8 cellular contexts compared by ENCODE assay signal in genomic region chr7:74365320-74366022, GRCh38.
DNase-seq lines count a peak whose midpoint lies in the region; ATAC-seq and TF ChIP-seq lines count a peak whose summit lies in the region.

No MANE protein-coding gene starts in this region.

- intact Hi-C loops in ovary (cut with DNase I): loop anchor here in 2 of 4 donors (10.0 kb wide), 1 partner anchor 71 kb away; no protein-coding TSS in a partner anchor

- WGBS in ovary, 3 donors: 41 to 52% (median 52%) methylated on average over 10 of the region's 10 CpGs

- H3K4me3 Mint-ChIP-seq in activated T-cell treated with anti-CD3 and anti-CD28 coated beads, Interleukin-2, amount 50 U/mL, for 24 hours: no peak overlapping the region
- H3K4me3 Mint-ChIP-seq in stimulated activated memory B cell treated with anti-CD40 and anti-IgM and Interleukin-4, amounts not matched to agents 10 μg/mL and 1 μg/mL and 100 μg/mL, for 72 hours: no peak overlapping the region

- H3K4me1 ChIP-seq in ovary (ENCODE audit: insufficient read depth): no peaks in the 10 kb centered on the region

- no peaks in the 10 kb centered on the region for H3K4me1 Mint-ChIP-seq in activated T-cell treated with anti-CD3 and anti-CD28 coated beads, Interleukin-2, amount 50 U/mL, for 24 hours (ENCODE audit: low read depth)
- H3K4me1 Mint-ChIP-seq in stimulated activated memory B cell treated with anti-CD40 and anti-IgM and Interleukin-4, amounts not matched to agents 10 μg/mL and 1 μg/mL and 100 μg/mL, for 72 hours: peaks cover 2% of the 10 kb centered on the region

- no peak for TF ChIP-seq POLR2A in ovary (IDR thresholded peaks at IDR 0.05)

- TF ChIP-seq EP300 in ovary (IDR thresholded peaks at IDR 0.05): no peak

- no peaks in the 10 kb centered on the region for H3K27me3 ChIP-seq in ovary

- no peak overlapping the region for H3K27ac Mint-ChIP-seq in activated T-cell treated with anti-CD3 and anti-CD28 coated beads, Interleukin-2, amount 50 U/mL, for 24 hours
- no peak overlapping the region for H3K27ac Mint-ChIP-seq in stimulated activated memory B cell treated with anti-CD40 and anti-IgM and Interleukin-4, amounts not matched to agents 10 μg/mL and 1 μg/mL and 100 μg/mL, for 72 hours

- DNase-seq in HT1080 (ENCODE audit: low read depth) (peak; percentile 49), OCI-M1 (lab: John Stamatoyannopoulos, UW) (peak; percentile 90), fibroblast of pulmonary artery (ENCODE audit: low read depth) (peak; percentile 58), ovary (peak; percentile 39 to 75 (median 54))
- no peak for DNase-seq in activated T-cell treated with anti-CD3 and anti-CD28 coated beads, Interleukin-2, amount 50 U/mL, for 24 hours

- H3K4me3 ChIP-seq in fibroblast of pulmonary artery (replicated peaks; ENCODE audit: low read depth, low read length) (no peak overlapping the region), ovary (no peak overlapping the region)

- H3K9me3 ChIP-seq in ovary: no peaks in the 10 kb centered on the region

- ATAC-seq in activated CD4-positive, CD25-positive, alpha-beta regulatory T cell treated with anti-CD3 and anti-CD28 coated beads, Interleukin-2, amount 50 U/mL, for 24 hours: no peak
- ATAC-seq in GM21723 (IDR thresholded peaks at IDR 0.05; ENCODE audit: unreplicated experiment): no peak
- ATAC-seq in stimulated activated memory B cell treated with anti-CD40 and anti-IgM and Interleukin-4, amounts not matched to agents 10 μg/mL and 1 μg/mL and 100 μg/mL, for 72 hours: no peak

- no peak overlapping the region for H3K27ac ChIP-seq in ovary

- H3K27me3 Mint-ChIP-seq in activated T-cell treated with anti-CD3 and anti-CD28 coated beads, Interleukin-2, amount 50 U/mL, for 24 hours: no peaks in the 10 kb centered on the region
- no peaks in the 10 kb centered on the region for H3K27me3 Mint-ChIP-seq in stimulated activated memory B cell treated with anti-CD40 and anti-IgM and Interleukin-4, amounts not matched to agents 10 μg/mL and 1 μg/mL and 100 μg/mL, for 72 hours

- H3K36me3 ChIP-seq in ovary: no peaks in the 10 kb centered on the region

- TF ChIP-seq CTCF in fibroblast of pulmonary artery (IDR thresholded peaks at IDR 0.05; ENCODE audit: low read length, missing control alignments) (no peak), ovary (IDR thresholded peaks at IDR 0.05) (no peak)

- no peaks in the 10 kb centered on the region for H3K9me3 Mint-ChIP-seq in activated T-cell treated with anti-CD3 and anti-CD28 coated beads, Interleukin-2, amount 50 U/mL, for 24 hours
- H3K9me3 Mint-ChIP-seq in stimulated activated memory B cell treated with anti-CD40 and anti-IgM and Interleukin-4, amounts not matched to agents 10 μg/mL and 1 μg/mL and 100 μg/mL, for 72 hours: no peaks in the 10 kb centered on the region

- H3K36me3 Mint-ChIP-seq in activated T-cell treated with anti-CD3 and anti-CD28 coated beads, Interleukin-2, amount 50 U/mL, for 24 hours (ENCODE audit: low read depth): no peaks in the 10 kb centered on the region
- H3K36me3 Mint-ChIP-seq in stimulated activated memory B cell treated with anti-CD40 and anti-IgM and Interleukin-4, amounts not matched to agents 10 μg/mL and 1 μg/mL and 100 μg/mL, for 72 hours: peaks cover 68% of the 10 kb centered on the region
